Comparison of ENCODE assay signal across 24 cellular contexts in genomic region chr1:201229095-201229494, GRCh38. TPM values are rescaled to one million over a fixed set of nuclear protein-coding genes. Genes with fewer than 3 reads are reported as not detected.
DNase-seq lines count a peak whose midpoint lies in the region; ATAC-seq and TF ChIP-seq lines count a peak whose summit lies in the region.
"Had no signal": no experiment of that assay in that cellular context is flagged by ENCODE, and none has a peak within 500 bp of the region (broad histone marks: within the 10 kb centered on the region; RNA-seq: fewer than 3 reads in every experiment).

No MANE protein-coding gene starts in this region.

- H3K9me3 Mint-ChIP-seq in type B pancreatic cell, result no peaks in the 10 kb centered on the region

- H3K9me3 ChIP-seq in WERI-Rb-1 (ENCODE audit: severe bottlenecking) (peaks cover 21% of the 10 kb centered on the region), esophagus muscularis mucosa (peaks cover 0 to 7% (median 3%) of the 10 kb centered on the region in 4 donors)

- H3K27ac ChIP-seq in WERI-Rb-1 (no peak overlapping the region), esophagus muscularis mucosa (replicated peaks in 1 of 4) (no peak overlapping the region)

- intact Hi-C loops in esophagus muscularis mucosa (cut with DNase I), result no loop called here

- no peak for TF ChIP-seq POLR2A in esophagus muscularis mucosa (IDR thresholded peaks at IDR 0.05; ENCODE audit: low read depth)

- ATAC-seq in GM18519 (IDR thresholded peaks at IDR 0.05; ENCODE audit: low FRiP score, unreplicated experiment) (no peak), HG03520 (IDR thresholded peaks at IDR 0.05; ENCODE audit: unreplicated experiment) (no peak)
- ATAC-seq: GM12878, GM23338, K562 had no signal

- H3K36me3 Mint-ChIP-seq in type B pancreatic cell, result no peaks in the 10 kb centered on the region
- H3K36me3 Mint-ChIP-seq: CD4-positive, CD25-positive, alpha-beta regulatory T cell had no signal

- H3K4me3 Mint-ChIP-seq in type B pancreatic cell, result no peak overlapping the region
- H3K4me3 Mint-ChIP-seq: CD4-positive, CD25-positive, alpha-beta regulatory T cell; GM23338 had no signal

- WGBS in esophagus muscularis mucosa, result 91% methylated on average over 4 of the region's 4 CpGs

- TF ChIP-seq EP300 in esophagus muscularis mucosa (IDR thresholded peaks at IDR 0.05), result no peak

- DNase-seq in D341Med (ENCODE audit: low spot score), result peak; percentile 21
- DNase-seq in WERI-Rb-1, result peak; percentile 8
- peak; percentile 85 for DNase-seq in esophagus muscularis mucosa (ENCODE audit: extremely low spot score)
- DNase-seq in type B pancreatic cell (ENCODE audit: extremely low spot score, unreplicated experiment), result peak; percentile 32
- no peak for DNase-seq in DMS53 treated with DMSO at 0.1 percent for 48 hours (lab: John Stamatoyannopoulos, UW; ENCODE audit: unreplicated experiment)
- DNase-seq: ACHN; AML-193; CD4-positive, CD25-positive, alpha-beta regulatory T cell; COR-L47; DMS153; GF-D8; NCI-H1105; NCI-H1694; NCI-H2107; NCI-H510A; NCI-H748 treated with DMSO at 0.1 percent for 48 hours; OCI-M1; SIG-M5 had no signal

- H3K27me3 Mint-ChIP-seq in type B pancreatic cell, result peaks cover 11% of the 10 kb centered on the region

- H3K27me3 ChIP-seq in WERI-Rb-1 (ENCODE audit: insufficient read depth, low read depth, severe bottlenecking), result peaks cover 2% of the 10 kb centered on the region
- peaks cover 0 to 14% (median 0%) of the 10 kb centered on the region in 4 donors for H3K27me3 ChIP-seq in esophagus muscularis mucosa

- no peak overlapping the region for H3K4me3 ChIP-seq in WERI-Rb-1 (ENCODE audit: low read depth, low read length)
- H3K4me3 ChIP-seq in esophagus muscularis mucosa, result no peak overlapping the region
- H3K4me3 ChIP-seq: GM12878, GM23338, K562 had no signal

- H3K4me1 Mint-ChIP-seq in type B pancreatic cell (ENCODE audit: unreplicated experiment), result no peaks in the 10 kb centered on the region
- H3K4me1 Mint-ChIP-seq: CD4-positive, CD25-positive, alpha-beta regulatory T cell; GM23338 had no signal

- no peaks in the 10 kb centered on the region for H3K36me3 ChIP-seq in WERI-Rb-1
- no peaks in the 10 kb centered on the region for H3K36me3 ChIP-seq in esophagus muscularis mucosa

- no peak overlapping the region for H3K27ac Mint-ChIP-seq in type B pancreatic cell
- H3K27ac Mint-ChIP-seq: CD4-positive, CD25-positive, alpha-beta regulatory T cell; GM23338 had no signal

- TF ChIP-seq CTCF in WERI-Rb-1 (IDR thresholded peaks at IDR 0.05; ENCODE audit: low read depth, low read length) (no peak), esophagus muscularis mucosa (IDR thresholded peaks at IDR 0.05) (no peak), type B pancreatic cell (conservative IDR thresholded peaks at IDR 0.05) (no peak)

- no peaks in the 10 kb centered on the region for H3K4me1 ChIP-seq in esophagus muscularis mucosa

RNA-seq across cellular contexts. Expression of gene IGFN1, which starts 38.5 kb away (rescaled TPM):
- total RNA-seq in esophagus muscularis mucosa, result not detected
- total RNA-seq in type B pancreatic cell (ENCODE audit: low replicate concordance), result 2.0 and 7.9 TPM in 2 replicates
- total RNA-seq: CD4-positive, CD25-positive, alpha-beta regulatory T cell; GM12878; GM23338; K562 had no signal

RNA-seq across cellular contexts. Expression of gene PKP1, which starts 54.2 kb away (rescaled TPM):
- 1 to 10 TPM in 2 of 4 donors, under 1 TPM in 2; 0.50 to 1.9 (median 1.3) TPM for total RNA-seq in esophagus muscularis mucosa
- total RNA-seq in type B pancreatic cell (ENCODE audit: low replicate concordance), result 7.6 and 30.7 TPM in 2 replicates
- total RNA-seq: CD4-positive, CD25-positive, alpha-beta regulatory T cell; GM12878; K562; RPMI7951 had no signal
